In genomic region chr5:159995841-159996240, GRCh38 we compare ENCODE assay signal across 24 cellular contexts. TPM values are rescaled to one million over a fixed set of nuclear protein-coding genes. Genes with fewer than 3 reads are reported as not detected.
DNase-seq lines count a peak whose midpoint lies in the region; ATAC-seq, FAIRE-seq and TF ChIP-seq lines count a peak whose summit lies in the region.
"Had no signal": no experiment of that assay in that cellular context is flagged by ENCODE, and none has a peak within 500 bp of the region (broad histone marks: within the 10 kb centered on the region; RNA-seq: fewer than 3 reads in every experiment).

No MANE protein-coding gene starts in this region.

- H3K4me2 ChIP-seq in GM23338: no peak overlapping the region
- H3K4me2 ChIP-seq in K562 (ENCODE audit: insufficient read depth, low read length): no peak overlapping the region
- H3K4me2 ChIP-seq in smooth muscle cell: peak overlapping the region; percentile 55

- H3K36me3 Mint-ChIP-seq in GM23338 (ENCODE audit: low read depth): no peaks in the 10 kb centered on the region

- CTCF ChIA-PET in K562 (lab: Yijun Ruan, JAX; ENCODE audit: low intra/inter-chr PET ratio): no interaction called here

- H3K4me1 ChIP-seq in GM23338 (ENCODE audit: insufficient read depth): no peaks in the 10 kb centered on the region
- no peaks in the 10 kb centered on the region for H3K4me1 ChIP-seq in K562 (replicated peaks in 1 of 2; ENCODE audit: control insufficient read depth in 2 of 2, insufficient read depth in 2 of 2, low read length in 2 of 2)
- H3K4me1 ChIP-seq in smooth muscle cell (ENCODE audit: low read depth): no peaks in the 10 kb centered on the region
- H3K4me1 ChIP-seq: Caco-2 had no signal

- intact Hi-C loops in K562 (cut with micrococcal nuclease): no loop called here

- ATAC-seq in GM23338: no peak
- ATAC-seq in K562: no peak
- ATAC-seq in GM18502 (IDR thresholded peaks at IDR 0.05; ENCODE audit: poor library complexity, unreplicated experiment): no peak
- no peak for ATAC-seq in GM19463 (IDR thresholded peaks at IDR 0.05; ENCODE audit: unreplicated experiment)
- ATAC-seq: GM12878, HCT116 had no signal

- in situ Hi-C loops in K562 (cut with MboI): loop anchor here (25.0 kb wide), 1 partner anchor 834 kb away; no protein-coding TSS in a partner anchor

- H3F3A ChIP-seq in GM23338 (replicated peaks; ENCODE audit: low read depth) (no peaks in the 10 kb centered on the region), smooth muscle cell (ENCODE audit: low read depth) (peaks cover 6% of the 10 kb centered on the region)

- H3K36me3 ChIP-seq in GM23338 (ENCODE audit: insufficient read depth): no peaks in the 10 kb centered on the region
- H3K36me3 ChIP-seq in K562 (ENCODE audit: control insufficient read depth, insufficient read depth, low read length): no peaks in the 10 kb centered on the region
- H3K36me3 ChIP-seq in smooth muscle cell (ENCODE audit: low read depth): no peaks in the 10 kb centered on the region
- H3K36me3 ChIP-seq in MG63: no peaks in the 10 kb centered on the region

- no peak overlapping the region for H3K27ac ChIP-seq in GM23338 (ENCODE audit: low read depth)
- no peak overlapping the region for H3K27ac ChIP-seq in K562 (ENCODE audit: extremely low read depth, low read depth, low read length)
- peak overlapping the region; percentile 39 for H3K27ac ChIP-seq in smooth muscle cell (ENCODE audit: low read depth)
- H3K27ac ChIP-seq: SK-N-MC had no signal

- H3K79me2 ChIP-seq in GM23338 (replicated peaks; ENCODE audit: insufficient read depth): no peaks in the 10 kb centered on the region
- no peaks in the 10 kb centered on the region for H3K79me2 ChIP-seq in K562 (ENCODE audit: control insufficient read depth, insufficient read depth, low read length)
- no peaks in the 10 kb centered on the region for H3K79me2 ChIP-seq in smooth muscle cell (ENCODE audit: low read depth)

- H4K20me1 ChIP-seq in GM23338 (replicated peaks; ENCODE audit: insufficient read depth) (no peaks in the 10 kb centered on the region), K562 (replicated peaks; ENCODE audit: control insufficient read depth, insufficient read depth, low read length) (no peaks in the 10 kb centered on the region), smooth muscle cell (ENCODE audit: low read depth) (no peaks in the 10 kb centered on the region)

- H3K9me2 ChIP-seq in GM23338 (ENCODE audit: insufficient read depth): no peaks in the 10 kb centered on the region

- no peak overlapping the region for H3K4me3 ChIP-seq in GM23338
- no peak overlapping the region for H3K4me3 ChIP-seq in K562
- no peak overlapping the region for H3K4me3 ChIP-seq in smooth muscle cell
- H3K4me3 ChIP-seq in MG63: no peak overlapping the region
- H3K4me3 ChIP-seq: GM12878, SK-N-MC had no signal

- no peak overlapping the region for H3K4me3 Mint-ChIP-seq in GM23338
- H3K4me3 Mint-ChIP-seq: CD4-positive, alpha-beta memory T cell had no signal

- FAIRE-seq in K562 (lab: Jason Lieb, UNC): no peak
- FAIRE-seq: G401.6, GM12878 had no signal

- no peaks in the 10 kb centered on the region for H3K9me1 ChIP-seq in K562 (ENCODE audit: control insufficient read depth, insufficient read depth, low read length)

- H3K9me3 Mint-ChIP-seq in GM23338: peaks cover 2% of the 10 kb centered on the region; the same call in 2 of the 3 replicates

- TF ChIP-seq CTCF in GM23338 (conservative IDR thresholded peaks at IDR 0.05; ENCODE audit: low read depth in 2 of 2): no peak
- no peak for TF ChIP-seq CTCF in K562 (IDR thresholded peaks at IDR 0.05 in 2 of 3, conservative IDR thresholded peaks at IDR 0.05 in 1 of 3; ENCODE audit: insufficient read depth in 2 of 3, low read depth in 1 of 3, low read length in 3 of 3)
- no peak for TF ChIP-seq CTCF in smooth muscle cell (IDR thresholded peaks at IDR 0.05; ENCODE audit: borderline replicate concordance, insufficient read depth, poor library complexity, severe bottlenecking)

- no peak for TF ChIP-seq EP300 in K562 (IDR thresholded peaks at IDR 0.05; ENCODE audit: low read length)

- no peak overlapping the region for H3K27ac Mint-ChIP-seq in GM23338
- H3K27ac Mint-ChIP-seq: CD4-positive, alpha-beta memory T cell had no signal

- no peaks in the 10 kb centered on the region; the same call in 1 of the 2 replicates for H3K9me3 ChIP-seq in K562 (replicated peaks; ENCODE audit: control insufficient read depth, insufficient read depth, low read depth, low read length)
- no peaks in the 10 kb centered on the region for H3K9me3 ChIP-seq in smooth muscle cell (replicated peaks; ENCODE audit: low read depth)
- H3K9me3 ChIP-seq in MG63: peaks cover 5% of the 10 kb centered on the region

- no peaks in the 10 kb centered on the region for H3K27me3 ChIP-seq in GM23338 (ENCODE audit: insufficient read depth)
- peaks cover 14 to 32% of the 10 kb centered on the region in 2 experiments; a peak in 4 of 5 replicates for H3K27me3 ChIP-seq in K562 (ENCODE audit: control insufficient read depth in 2 of 2, insufficient read depth in 2 of 2, low read length in 2 of 2)
- H3K27me3 ChIP-seq in smooth muscle cell (ENCODE audit: low read depth): no peaks in the 10 kb centered on the region
- 0 out of 2 replicates have a peak, but pooled peaks cover 1% of the 10 kb centered on the region for H3K27me3 ChIP-seq in MG63

- H3K9ac ChIP-seq in K562 (ENCODE audit: insufficient read depth in 1 of 2, low read depth in 2 of 2, low read length in 2 of 2): no peak overlapping the region
- H3K9ac ChIP-seq in smooth muscle cell (ENCODE audit: low read depth): no peak overlapping the region

- no peaks in the 10 kb centered on the region for H3K4me1 Mint-ChIP-seq in GM23338
- H3K4me1 Mint-ChIP-seq: CD4-positive, alpha-beta memory T cell had no signal

- WGBS in K562 (ENCODE audit: insufficient coverage, low coverage, missing lambda C conversion rate): 2% methylated on average over 3 of the region's 3 CpGs
- WGBS in smooth muscle cell (ENCODE audit: low lambda C conversion rate): 20% methylated on average over 3 of the region's 3 CpGs

- H2AFZ ChIP-seq in GM23338: peak overlapping the region; percentile 14; the same call in 1 of the 2 replicates
- H2AFZ ChIP-seq in K562 (ENCODE audit: low read depth, low read length): no peak overlapping the region
- H2AFZ ChIP-seq in smooth muscle cell (ENCODE audit: low read depth): no peak overlapping the region

- TF ChIP-seq RAD21 in K562 (CRISPR knock-in tag; conservative IDR thresholded peaks at IDR 0.05 in 1 of 2, IDR thresholded peaks at IDR 0.05 in 1 of 2): no peak

- BruUV-seq in K562 (replicated peaks; lab: Mats Ljungman, UMichigan): no TSS peak

- DNase-seq in GM23338 (ENCODE audit: low spot score) (no peak), NCI-H82 treated with DMSO at 0.1 percent for 48 hours (lab: John Stamatoyannopoulos, UW; ENCODE audit: unreplicated experiment) (peak; percentile 45), K562 (ENCODE audit: extremely low read depth in 1 of 4, low spot score in 3 of 4) (no peak), smooth muscle cell (lab: John Stamatoyannopoulos, UW; ENCODE audit: unreplicated experiment) (no peak), MG63 (no peak)
- DNase-seq: C1 segment of cervical spinal cord; Caco-2; CD4-positive, alpha-beta memory T cell; KBM-7; NCI-H1105 treated with DMSO at 0.1 percent for 48 hours; NCI-H1694 treated with DMSO at 0.1 percent for 48 hours; NCI-H2081; NCI-H2171; NCI-H226; NCI-H510A; NCI-H69; NK-92 treated with Interleukin-12 subunit alpha and Interleukin-12 subunit beta, amount 100 ng/mL, for 24 hours; SIG-M5 had no signal

- no peak for TF ChIP-seq POLR2A in K562 (conservative IDR thresholded peaks at IDR 0.05)

- peaks cover 8% of the 10 kb centered on the region for H3K27me3 Mint-ChIP-seq in GM23338 (ENCODE audit: insufficient read depth, low read depth, poor library complexity)

- POLR2A ChIA-PET in K562 (lab: Yijun Ruan, JAX): no interaction called here

TF ChIP-seq in GM23338, 12 proteins besides CTCF, POLR2A, EP300 and RAD21 (continues in another document):
- no peak for TF ChIP-seq NANOG (IDR thresholded peaks at IDR 0.05; ENCODE audit: borderline replicate concordance)

TF ChIP-seq in K562, 482 proteins besides CTCF, POLR2A, EP300 and RAD21 (continues in another document):
- TF ChIP-seq ZNF717 (CRISPR knock-in tag; IDR thresholded peaks at IDR 0.05) (no peak), TCF3 (CRISPR knock-in tag; IDR thresholded peaks at IDR 0.05) (no peak), NCOA1 (IDR thresholded peaks at IDR 0.05; ENCODE audit: low read depth) (no peak), MAFG (tag; conservative IDR thresholded peaks at IDR 0.05) (peak; percentile 54), DMBX1 (CRISPR knock-in tag; IDR thresholded peaks at IDR 0.05; ENCODE audit: borderline replicate concordance) (no peak)

RNA-seq across cellular contexts. Expression of gene TTC1, which starts 13.1 kb away (rescaled TPM):
- total RNA-seq in GM23338 (2014; rRNA removed; shearing (Covaris generic)): 48.9 and 51.5 TPM in 2 replicates
- polyA plus RNA-seq in GM23338 (2016; fragmentation: Nextera tagmentation; extraction: Ambion mirVana) (115 and 131 TPM in 2 replicates), K562 (2011; rRNA removed) (35.3 and 51.9 TPM in 2 replicates), K562 (2014; fragmentation: Illumina TruSeq; extraction: Trizol) (109 and 130 TPM in 2 replicates), K562 (2014; fragmentation: Nextera tagmentation; extraction: Ambion mirVana) (100 to 1,000 TPM; 121 to 173 TPM), K562 (2014; rRNA removed) (83.3 and 98.4 TPM in 2 replicates), smooth muscle cell (45.7 and 50.7 TPM in 2 replicates)
- 13.2 and 19.2 TPM in 2 replicates for total RNA-seq in K562 (2011; cell fraction: chromatin; rRNA removed; ENCODE audit: low replicate concordance)
- total RNA-seq in K562 (2011; cell fraction: nucleolus; rRNA removed): 6.5 and 9.9 TPM in 2 replicates
- total RNA-seq in K562 (2011; cell fraction: nucleoplasm; rRNA removed): 12.8 and 15.0 TPM in 2 replicates
- total RNA-seq in K562 (2014; rRNA removed) (60.5 and 66.3 TPM in 2 replicates), K562 (2014; rRNA removed; fragmentation: Illumina TruSeq; extraction: Trizol) (83.0 and 97.2 TPM in 2 replicates), K562 (2015; rRNA removed; fragmentation: Illumina TruSeq; extraction: Trizol) (78.8 and 87.7 TPM in 2 replicates), K562 (2021) (52.6 and 55.0 TPM in 2 replicates), smooth muscle cell (31.5 and 38.4 TPM in 2 replicates)
- polyA plus RNA-seq in K562 (2011; cell fraction: cytosol; rRNA removed): 27.0 and 34.0 TPM in 2 replicates
- 9.7 and 12.5 TPM in 2 replicates for polyA plus RNA-seq in K562 (2011; cell fraction: nucleus; rRNA removed)
- polyA plus RNA-seq in K562 (2012): 66.6 and 72.0 TPM in 2 replicates
- polyA minus RNA-seq in K562 (2011; rRNA and poly(A)+ RNA removed): 47.9 and 51.0 TPM in 2 replicates
- 15.5 and 16.9 TPM in 2 replicates for polyA minus RNA-seq in K562 (2011; cell fraction: cytosol; rRNA and poly(A)+ RNA removed)
- polyA minus RNA-seq in K562 (2011; cell fraction: nucleus; rRNA and poly(A)+ RNA removed): 5.8 and 10.2 TPM in 2 replicates
- total RNA-seq in MG63 (2014; rRNA removed; shearing (Covaris generic); ENCODE audit: low replicate concordance): 52.3 and 59.6 TPM in 2 replicates
